2 cellular contexts compared by ENCODE assay signal in the genomic region with DNA sequence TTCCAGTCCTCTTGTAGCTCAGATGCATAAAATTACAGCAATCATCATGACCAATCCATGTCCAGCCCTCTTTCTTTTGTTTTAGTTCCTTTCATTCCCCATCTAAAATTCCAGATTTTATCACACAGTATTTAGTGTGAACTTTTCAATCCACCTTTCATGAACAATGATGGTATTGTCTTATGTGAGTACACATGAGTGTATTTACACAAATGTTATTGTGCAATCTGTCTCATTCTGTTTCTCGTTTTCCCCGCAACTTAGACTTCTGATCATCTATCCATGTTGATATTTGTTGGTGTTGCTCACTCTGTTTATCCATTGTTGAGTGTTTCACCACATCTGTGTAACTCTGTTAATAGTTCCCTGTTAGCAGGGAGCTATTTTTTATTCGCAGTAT.
TF ChIP-seq lines count a peak whose summit lies in the region.

No MANE protein-coding gene starts in this region.

TF ChIP-seq in K562, 482 proteins besides CTCF, POLR2A, EP300 and RAD21:
- TF ChIP-seq HES1 (IDR thresholded peaks at IDR 0.05; ENCODE audit: low read depth) (no peak), CEBPB (tag; IDR thresholded peaks at IDR 0.05) (peak; percentile 53; the same call in 1 of the 2 replicates), ZNF707 (CRISPR knock-in tag; conservative IDR thresholded peaks at IDR 0.05) (no peak), CEBPG (CRISPR knock-in tag; IDR thresholded peaks at IDR 0.05) (no peak), CEBPG (tag; conservative IDR thresholded peaks at IDR 0.05 in 1 of 2, IDR thresholded peaks at IDR 0.05 in 1 of 2) (peak in 1 of 2 experiments; percentile 72; a peak in 3 of 4 replicates), LEF1 (IDR thresholded peaks at IDR 0.05) (no peak)

TF ChIP-seq in HepG2, 621 proteins besides CTCF, POLR2A, EP300 and RAD21:
- TF ChIP-seq HNRNPLL (IDR thresholded peaks at IDR 0.05; ENCODE audit: low read depth, low read length, poor library complexity, severe bottlenecking) (no peak), GATAD2A (CRISPR knock-in tag; IDR thresholded peaks at IDR 0.05) (0 out of 2 replicates have a peak, but pooled peaks have one; percentile 34), FOXP1 (IDR thresholded peaks at IDR 0.05) (no peak), FOXP1 (CRISPR knock-in tag; IDR thresholded peaks at IDR 0.05) (peak; percentile 30; the same call in 1 of the 2 replicates), TRIM24 (CRISPR knock-in tag; IDR thresholded peaks at IDR 0.05) (no peak), SOX5 (CRISPR knock-in tag; IDR thresholded peaks at IDR 0.05; ENCODE audit: borderline replicate concordance) (peak; percentile 87), FOXA3 (CRISPR knock-in tag; IDR thresholded peaks at IDR 0.05) (peak; percentile 62), SOX13 (IDR thresholded peaks at IDR 0.05) (no peak), SOX13 (CRISPR knock-in tag; conservative IDR thresholded peaks at IDR 0.05 in 1 of 2, IDR thresholded peaks at IDR 0.05 in 1 of 2) (peak in 1 of 2 experiments; percentile 89; a peak in 2 of 4 replicates), SP140L (CRISPR knock-in tag; IDR thresholded peaks at IDR 0.05; ENCODE audit: borderline replicate concordance) (no peak), ELF1 (CRISPR knock-in tag; IDR thresholded peaks at IDR 0.05) (no peak), FOXA1 (IDR thresholded peaks at IDR 0.05) (no peak), FOXA1 (CRISPR knock-in tag; IDR thresholded peaks at IDR 0.05) (peak; percentile 55), CEBPG (CRISPR knock-in tag; IDR thresholded peaks at IDR 0.05) (peak; percentile 65), CEBPB (IDR thresholded peaks at IDR 0.05; ENCODE audit: borderline replicate concordance, low read depth, low read length) (peak; percentile 90), SOX6 (IDR thresholded peaks at IDR 0.05) (no peak), SOX6 (CRISPR knock-in tag; IDR thresholded peaks at IDR 0.05) (peak; percentile 67; the same call in 1 of the 2 replicates)
- TF ChIP-seq, protein P1, sequence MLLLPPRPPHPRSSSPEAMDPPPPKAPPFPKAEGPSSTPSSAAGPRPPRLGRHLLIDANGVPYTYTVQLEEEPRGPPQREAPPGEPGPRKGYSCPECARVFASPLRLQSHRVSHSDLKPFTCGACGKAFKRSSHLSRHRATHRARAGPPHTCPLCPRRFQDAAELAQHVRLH (CRISPR knock-in tag; IDR thresholded peaks at IDR 0.05; ENCODE audit: borderline replicate concordance, low read depth): no peak
